Comparison of ENCODE assay signal across 17 cellular contexts in genomic region chr2:162198239-162198638, GRCh38. TPM values are rescaled to one million over a fixed set of nuclear protein-coding genes. Genes with fewer than 3 reads are reported as not detected.
"Had no signal": no experiment of that assay in that cellular context is flagged by ENCODE, and none has a peak within 500 bp of the region (broad histone marks: within the 10 kb centered on the region; RNA-seq: fewer than 3 reads in every experiment).

No MANE protein-coding gene starts in this region.

- H2AFZ ChIP-seq: parathyroid adenoma had no signal

- H3K4me3 ChIP-seq: SJSA1, skin epidermis, tibial nerve had no signal

- ATAC-seq: esophagus mucosa; stimulated activated effector memory CD8-positive, alpha-beta T cell treated with anti-CD3 and anti-CD28 coated beads, Interleukin-12 subunit alpha, Interleukin-12 subunit beta, amount 100 ng/mL, for 72 hours had no signal

- H3K9me3 ChIP-seq: SJSA1, tibial nerve had no signal

- H3K27me3 ChIP-seq: SJSA1, tibial nerve had no signal

- H3K4me1 ChIP-seq: parathyroid adenoma, tibial nerve had no signal

- H3K36me3 ChIP-seq: tibial nerve had no signal

- H3K9ac ChIP-seq: parathyroid adenoma had no signal

- H3K79me2 ChIP-seq: parathyroid adenoma had no signal

- DNase-seq: activated CD4-positive, alpha-beta memory T cell treated with anti-CD3 and anti-CD28 coated beads for 36 hours; activated CD4-positive, CD25-positive, alpha-beta regulatory T cell treated with anti-CD3 and anti-CD28 coated beads, Interleukin-2, amount 50 U/mL, for 72 hours; activated gamma-delta T cell treated with Interleukin-2 at 50 U/mL for 16 hours; activated naive CD8-positive, alpha-beta T cell treated with anti-CD3 and anti-CD28 coated beads, Interleukin-2, amount 10 ng/mL, durations not matched to agents 7 days and 5 days; activated T-cell treated with anti-CD3 and anti-CD28 coated beads, Interleukin-2, amount 50 U/mL, for 48 hours; dermis blood vessel endothelial cell; kidney glomerular epithelial cell; retina; SW 1271 had no signal

- H3K27ac ChIP-seq: parathyroid adenoma, skin epidermis, tibial nerve had no signal

RNA-seq across cellular contexts. Expression of gene FAP, which starts 45.0 kb away (rescaled TPM):
- total RNA-seq: activated CD4-positive, alpha-beta memory T cell treated with anti-CD3 and anti-CD28 coated beads for 36 hours; activated naive CD8-positive, alpha-beta T cell treated with anti-CD3 and anti-CD28 coated beads, Interleukin-2, amount 10 ng/mL, durations not matched to agents 7 days and 5 days; neural crest cell had no signal

RNA-seq across cellular contexts. Expression of gene GCG, which starts 46.2 kb away (rescaled TPM):
- total RNA-seq: activated CD4-positive, alpha-beta memory T cell treated with anti-CD3 and anti-CD28 coated beads for 36 hours; activated naive CD8-positive, alpha-beta T cell treated with anti-CD3 and anti-CD28 coated beads, Interleukin-2, amount 10 ng/mL, durations not matched to agents 7 days and 5 days; dermis blood vessel endothelial cell; esophagus mucosa; liver; neural crest cell; SJSA1 had no signal
- polyA plus RNA-seq: liver had no signal
